Comparison of ENCODE assay signal across 1 cellular context in the genomic region with DNA sequence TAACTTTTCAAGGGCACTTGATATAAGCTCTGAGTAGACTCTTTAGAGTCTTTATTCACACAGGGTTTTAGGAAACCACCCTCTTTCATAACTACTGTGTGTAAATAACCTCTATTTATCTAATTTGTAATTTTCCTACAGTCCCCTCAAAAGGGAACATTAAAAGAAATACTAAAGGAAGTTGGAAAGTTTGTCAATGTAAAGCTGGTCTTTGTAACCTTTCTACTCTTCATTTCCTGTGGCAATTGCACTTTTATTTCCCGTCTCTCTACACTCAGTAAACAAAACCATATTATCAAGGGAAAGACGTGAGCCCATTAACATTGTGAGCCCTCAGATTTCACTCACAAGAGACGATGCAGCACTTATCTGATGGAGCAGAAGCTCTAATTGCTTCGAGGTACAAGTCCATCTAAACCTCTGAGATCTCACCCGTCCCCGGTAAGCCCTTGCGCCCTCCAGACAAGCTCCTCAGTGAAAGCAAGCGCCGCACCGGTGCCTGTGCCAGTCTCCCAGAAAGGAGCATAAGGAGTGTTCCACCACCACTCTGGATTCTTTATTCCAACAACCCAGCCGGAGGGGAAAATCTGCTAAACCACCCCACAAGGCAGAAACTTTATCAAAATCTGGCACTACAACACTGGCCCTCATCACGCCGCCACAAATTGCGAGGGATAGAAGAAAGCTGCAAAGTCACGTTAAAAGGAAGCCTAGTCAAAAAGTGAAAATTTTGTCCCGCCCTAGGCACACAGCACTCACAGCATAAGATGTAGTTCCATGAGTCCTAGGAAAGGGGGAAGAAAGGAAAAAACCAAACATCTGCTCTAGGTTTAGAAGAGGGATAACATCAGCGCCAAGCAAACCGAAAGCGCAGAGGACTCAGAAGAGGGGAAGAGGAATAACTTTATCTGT.
TF ChIP-seq lines count a peak whose summit lies in the region.

No MANE protein-coding gene starts in this region.

TF ChIP-seq in H1, 55 proteins besides CTCF, POLR2A, EP300 and RAD21:
- TF ChIP-seq BRCA1 (IDR thresholded peaks at IDR 0.05; ENCODE audit: low read depth, low read length) = no peak
- no peak for TF ChIP-seq KDM5A (IDR thresholded peaks at IDR 0.05; ENCODE audit: low read length)
- TF ChIP-seq TEAD4 (IDR thresholded peaks at IDR 0.05; ENCODE audit: low read depth, low read length) = no peak
- TF ChIP-seq JUND (IDR thresholded peaks at IDR 0.05; ENCODE audit: low read length) = no peak
- TF ChIP-seq CBX5 (IDR thresholded peaks at IDR 0.05; ENCODE audit: low read depth, low read length) = no peak
- TF ChIP-seq, protein P1, sequence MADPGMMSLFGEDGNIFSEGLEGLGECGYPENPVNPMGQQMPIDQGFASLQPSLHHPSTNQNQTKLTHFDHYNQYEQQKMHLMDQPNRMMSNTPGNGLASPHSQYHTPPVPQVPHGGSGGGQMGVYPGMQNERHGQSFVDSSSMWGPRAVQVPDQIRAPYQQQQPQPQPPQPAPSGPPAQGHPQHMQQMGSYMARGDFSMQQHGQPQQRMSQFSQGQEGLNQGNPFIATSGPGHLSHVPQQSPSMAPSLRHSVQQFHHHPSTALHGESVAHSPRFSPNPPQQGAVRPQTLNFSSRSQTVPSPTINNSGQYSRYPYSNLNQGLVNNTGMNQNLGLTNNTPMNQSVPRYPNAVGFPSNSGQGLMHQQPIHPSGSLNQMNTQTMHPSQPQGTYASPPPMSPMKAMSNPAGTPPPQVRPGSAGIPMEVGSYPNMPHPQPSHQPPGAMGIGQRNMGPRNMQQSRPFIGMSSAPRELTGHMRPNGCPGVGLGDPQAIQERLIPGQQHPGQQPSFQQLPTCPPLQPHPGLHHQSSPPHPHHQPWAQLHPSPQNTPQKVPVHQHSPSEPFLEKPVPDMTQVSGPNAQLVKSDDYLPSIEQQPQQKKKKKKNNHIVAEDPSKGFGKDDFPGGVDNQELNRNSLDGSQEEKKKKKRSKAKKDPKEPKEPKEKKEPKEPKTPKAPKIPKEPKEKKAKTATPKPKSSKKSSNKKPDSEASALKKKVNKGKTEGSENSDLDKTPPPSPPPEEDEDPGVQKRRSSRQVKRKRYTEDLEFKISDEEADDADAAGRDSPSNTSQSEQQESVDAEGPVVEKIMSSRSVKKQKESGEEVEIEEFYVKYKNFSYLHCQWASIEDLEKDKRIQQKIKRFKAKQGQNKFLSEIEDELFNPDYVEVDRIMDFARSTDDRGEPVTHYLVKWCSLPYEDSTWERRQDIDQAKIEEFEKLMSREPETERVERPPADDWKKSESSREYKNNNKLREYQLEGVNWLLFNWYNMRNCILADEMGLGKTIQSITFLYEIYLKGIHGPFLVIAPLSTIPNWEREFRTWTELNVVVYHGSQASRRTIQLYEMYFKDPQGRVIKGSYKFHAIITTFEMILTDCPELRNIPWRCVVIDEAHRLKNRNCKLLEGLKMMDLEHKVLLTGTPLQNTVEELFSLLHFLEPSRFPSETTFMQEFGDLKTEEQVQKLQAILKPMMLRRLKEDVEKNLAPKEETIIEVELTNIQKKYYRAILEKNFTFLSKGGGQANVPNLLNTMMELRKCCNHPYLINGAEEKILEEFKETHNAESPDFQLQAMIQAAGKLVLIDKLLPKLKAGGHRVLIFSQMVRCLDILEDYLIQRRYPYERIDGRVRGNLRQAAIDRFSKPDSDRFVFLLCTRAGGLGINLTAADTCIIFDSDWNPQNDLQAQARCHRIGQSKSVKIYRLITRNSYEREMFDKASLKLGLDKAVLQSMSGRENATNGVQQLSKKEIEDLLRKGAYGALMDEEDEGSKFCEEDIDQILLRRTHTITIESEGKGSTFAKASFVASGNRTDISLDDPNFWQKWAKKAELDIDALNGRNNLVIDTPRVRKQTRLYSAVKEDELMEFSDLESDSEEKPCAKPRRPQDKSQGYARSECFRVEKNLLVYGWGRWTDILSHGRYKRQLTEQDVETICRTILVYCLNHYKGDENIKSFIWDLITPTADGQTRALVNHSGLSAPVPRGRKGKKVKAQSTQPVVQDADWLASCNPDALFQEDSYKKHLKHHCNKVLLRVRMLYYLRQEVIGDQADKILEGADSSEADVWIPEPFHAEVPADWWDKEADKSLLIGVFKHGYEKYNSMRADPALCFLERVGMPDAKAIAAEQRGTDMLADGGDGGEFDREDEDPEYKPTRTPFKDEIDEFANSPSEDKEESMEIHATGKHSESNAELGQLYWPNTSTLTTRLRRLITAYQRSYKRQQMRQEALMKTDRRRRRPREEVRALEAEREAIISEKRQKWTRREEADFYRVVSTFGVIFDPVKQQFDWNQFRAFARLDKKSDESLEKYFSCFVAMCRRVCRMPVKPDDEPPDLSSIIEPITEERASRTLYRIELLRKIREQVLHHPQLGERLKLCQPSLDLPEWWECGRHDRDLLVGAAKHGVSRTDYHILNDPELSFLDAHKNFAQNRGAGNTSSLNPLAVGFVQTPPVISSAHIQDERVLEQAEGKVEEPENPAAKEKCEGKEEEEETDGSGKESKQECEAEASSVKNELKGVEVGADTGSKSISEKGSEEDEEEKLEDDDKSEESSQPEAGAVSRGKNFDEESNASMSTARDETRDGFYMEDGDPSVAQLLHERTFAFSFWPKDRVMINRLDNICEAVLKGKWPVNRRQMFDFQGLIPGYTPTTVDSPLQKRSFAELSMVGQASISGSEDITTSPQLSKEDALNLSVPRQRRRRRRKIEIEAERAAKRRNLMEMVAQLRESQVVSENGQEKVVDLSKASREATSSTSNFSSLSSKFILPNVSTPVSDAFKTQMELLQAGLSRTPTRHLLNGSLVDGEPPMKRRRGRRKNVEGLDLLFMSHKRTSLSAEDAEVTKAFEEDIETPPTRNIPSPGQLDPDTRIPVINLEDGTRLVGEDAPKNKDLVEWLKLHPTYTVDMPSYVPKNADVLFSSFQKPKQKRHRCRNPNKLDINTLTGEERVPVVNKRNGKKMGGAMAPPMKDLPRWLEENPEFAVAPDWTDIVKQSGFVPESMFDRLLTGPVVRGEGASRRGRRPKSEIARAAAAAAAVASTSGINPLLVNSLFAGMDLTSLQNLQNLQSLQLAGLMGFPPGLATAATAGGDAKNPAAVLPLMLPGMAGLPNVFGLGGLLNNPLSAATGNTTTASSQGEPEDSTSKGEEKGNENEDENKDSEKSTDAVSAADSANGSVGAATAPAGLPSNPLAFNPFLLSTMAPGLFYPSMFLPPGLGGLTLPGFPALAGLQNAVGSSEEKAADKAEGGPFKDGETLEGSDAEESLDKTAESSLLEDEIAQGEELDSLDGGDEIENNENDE (IDR thresholded peaks at IDR 0.05; ENCODE audit: insufficient replicate concordance, low read length) = no peak
- no peak for TF ChIP-seq SP1 (IDR thresholded peaks at IDR 0.05; ENCODE audit: low read depth, low read length)
- TF ChIP-seq, protein P2, sequence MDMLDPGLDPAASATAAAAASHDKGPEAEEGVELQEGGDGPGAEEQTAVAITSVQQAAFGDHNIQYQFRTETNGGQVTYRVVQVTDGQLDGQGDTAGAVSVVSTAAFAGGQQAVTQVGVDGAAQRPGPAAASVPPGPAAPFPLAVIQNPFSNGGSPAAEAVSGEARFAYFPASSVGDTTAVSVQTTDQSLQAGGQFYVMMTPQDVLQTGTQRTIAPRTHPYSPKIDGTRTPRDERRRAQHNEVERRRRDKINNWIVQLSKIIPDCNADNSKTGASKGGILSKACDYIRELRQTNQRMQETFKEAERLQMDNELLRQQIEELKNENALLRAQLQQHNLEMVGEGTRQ (IDR thresholded peaks at IDR 0.05; ENCODE audit: low read length) = no peak
- TF ChIP-seq EGR1 (IDR thresholded peaks at IDR 0.05; ENCODE audit: borderline replicate concordance, low read depth, low read length) = no peak
- no peak for TF ChIP-seq HDAC2 (IDR thresholded peaks at IDR 0.05; ENCODE audit: borderline replicate concordance in 1 of 2, low read depth in 2 of 2, low read length in 2 of 2)
- TF ChIP-seq, protein P3, sequence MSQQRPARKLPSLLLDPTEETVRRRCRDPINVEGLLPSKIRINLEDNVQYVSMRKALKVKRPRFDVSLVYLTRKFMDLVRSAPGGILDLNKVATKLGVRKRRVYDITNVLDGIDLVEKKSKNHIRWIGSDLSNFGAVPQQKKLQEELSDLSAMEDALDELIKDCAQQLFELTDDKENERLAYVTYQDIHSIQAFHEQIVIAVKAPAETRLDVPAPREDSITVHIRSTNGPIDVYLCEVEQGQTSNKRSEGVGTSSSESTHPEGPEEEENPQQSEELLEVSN (IDR thresholded peaks at IDR 0.05) = no peak
- TF ChIP-seq POU5F1 (IDR thresholded peaks at IDR 0.05; ENCODE audit: low read depth, low read length) = no peak
- no peak for TF ChIP-seq RXRA (IDR thresholded peaks at IDR 0.05; ENCODE audit: insufficient read depth, low read depth, low read length)
- TF ChIP-seq ZNF274 (IDR thresholded peaks at IDR 0.05; ENCODE audit: borderline replicate concordance, extremely low read depth, low read length) = no peak
- no peak for TF ChIP-seq RFX5 (IDR thresholded peaks at IDR 0.05; ENCODE audit: borderline replicate concordance, low read depth, low read length)
- TF ChIP-seq RNF2 (IDR thresholded peaks at IDR 0.05; ENCODE audit: borderline replicate concordance, low read depth, low read length, missing control alignments, poor library complexity, severe bottlenecking) = peak; percentile 79
- peak; percentile 94 for TF ChIP-seq SUZ12 (IDR thresholded peaks at IDR 0.05; ENCODE audit: low read length)
- TF ChIP-seq CREB1 (IDR thresholded peaks at IDR 0.05) = no peak
- TF ChIP-seq EZH2 (IDR thresholded peaks at IDR 0.05; ENCODE audit: low read depth, low read length, severe bottlenecking) = peak; percentile 97
- TF ChIP-seq RBBP5 (IDR thresholded peaks at IDR 0.05; ENCODE audit: borderline replicate concordance, low read depth, low read length) = no peak
- TF ChIP-seq SIRT6 (IDR thresholded peaks at IDR 0.05; ENCODE audit: low read length) = no peak
- TF ChIP-seq BCL11A (IDR thresholded peaks at IDR 0.05; ENCODE audit: low read depth in 2 of 2, low read length in 2 of 2) = no peak
